9 cellular contexts compared by ENCODE assay signal in the genomic region with DNA sequence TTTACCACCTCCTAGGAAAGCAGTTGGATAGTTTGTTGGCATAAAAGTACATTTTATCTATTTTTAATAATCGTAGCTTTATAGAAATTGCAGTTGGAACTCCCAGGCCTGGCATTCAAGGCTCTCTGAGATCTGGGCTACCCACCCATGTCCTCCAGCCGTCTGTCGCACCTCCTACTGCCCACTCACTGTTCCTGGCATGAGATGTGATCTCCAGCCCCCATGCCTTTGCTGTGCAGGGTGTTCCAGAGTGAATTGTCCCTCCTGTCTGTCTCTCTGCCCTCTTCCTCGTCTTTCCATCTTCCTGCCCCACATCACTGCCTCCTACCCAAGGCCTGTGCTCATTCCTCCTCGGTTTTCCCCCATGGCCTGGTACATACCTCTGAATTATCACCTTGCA. TPM values are rescaled to one million over a fixed set of nuclear protein-coding genes. Genes with fewer than 3 reads are reported as not detected.
DNase-seq lines count a peak whose midpoint lies in the region; ATAC-seq, FAIRE-seq and TF ChIP-seq lines count a peak whose summit lies in the region.
"Had no signal": no experiment of that assay in that cellular context is flagged by ENCODE, and none has a peak within 500 bp of the region (broad histone marks: within the 10 kb centered on the region; RNA-seq: fewer than 3 reads in every experiment).

No MANE protein-coding gene starts in this region.

- H3K4me1 ChIP-seq in endothelial cell of umbilical vein (ENCODE audit: control insufficient read depth, extremely low read depth, insufficient read depth, low read length): peaks cover 47% of the 10 kb centered on the region
- H3K4me1 ChIP-seq in gastrocnemius medialis: peaks cover 51 to 71% of the 10 kb centered on the region in 2 donors

- in situ Hi-C loops in gastrocnemius medialis (cut with MboI; ENCODE audit: low sequenced_read_pairs in 4 of 4): no loop called here

- H3K9me3 ChIP-seq in endothelial cell of umbilical vein (replicated peaks; ENCODE audit: control insufficient read depth, insufficient read depth, low read length) (no peaks in the 10 kb centered on the region), gastrocnemius medialis (no peaks in the 10 kb centered on the region)

- peak overlapping the region; percentile 84 for H3K27ac ChIP-seq in endothelial cell of umbilical vein (ENCODE audit: insufficient read depth, low read depth, low read length)
- peak overlapping the region; percentile 88 to 90 (median 89) for H3K27ac ChIP-seq in gastrocnemius medialis

- TF ChIP-seq CTCF in Calu3 (IDR thresholded peaks at IDR 0.05; ENCODE audit: unreplicated experiment) (no peak), endothelial cell of umbilical vein (IDR thresholded peaks at IDR 0.05; ENCODE audit: extremely low read depth in 1 of 2, insufficient read depth in 1 of 2, low read depth in 1 of 2, low read length in 2 of 2) (no peak), gastrocnemius medialis (IDR thresholded peaks at IDR 0.05 in 4 of 5, conservative IDR thresholded peaks at IDR 0.05 in 1 of 5) (no peak)

- H3K79me2 ChIP-seq in endothelial cell of umbilical vein (ENCODE audit: control insufficient read depth, insufficient read depth, low read length): peaks cover 64% of the 10 kb centered on the region

- no peak for ATAC-seq in gastrocnemius medialis

- H3K9me3 Mint-ChIP-seq in Calu3 (ENCODE audit: low read depth, unreplicated experiment): no peaks in the 10 kb centered on the region

- no peaks in the 10 kb centered on the region for H3K9me1 ChIP-seq in endothelial cell of umbilical vein (replicated peaks; ENCODE audit: control insufficient read depth, extremely low read depth, insufficient read depth, low read length)

- peaks cover 35% of the 10 kb centered on the region for H3K36me3 Mint-ChIP-seq in Calu3 (ENCODE audit: insufficient read depth, unreplicated experiment)

- H3K27ac Mint-ChIP-seq in Calu3 (ENCODE audit: unreplicated experiment): peak overlapping the region; percentile 31

- dilution Hi-C loops in endothelial cell of umbilical vein (cut with MboI; ENCODE audit: extremely low pct_ligation_motif_present, low sequenced_read_pairs): no loop called here

- no peaks in the 10 kb centered on the region for H3K27me3 ChIP-seq in endothelial cell of umbilical vein (ENCODE audit: control insufficient read depth in 2 of 2, insufficient read depth in 2 of 2, low read length in 2 of 2)
- no peaks in the 10 kb centered on the region for H3K27me3 ChIP-seq in gastrocnemius medialis

- H3K9ac ChIP-seq in endothelial cell of umbilical vein (replicated peaks; ENCODE audit: extremely low read depth, insufficient read depth, low read length): peak overlapping the region; percentile 69

- TF ChIP-seq POLR2A in endothelial cell of umbilical vein (IDR thresholded peaks at IDR 0.05; ENCODE audit: low read depth, low read length) (no peak), gastrocnemius medialis (IDR thresholded peaks at IDR 0.05) (no peak)

- peak overlapping the region; percentile 50 for H3K4me2 ChIP-seq in endothelial cell of umbilical vein (ENCODE audit: insufficient read depth, low read length)

- CTCF ChIA-PET in Calu3 (lab: Charles Lee) (no interaction called here), endothelial cell of umbilical vein (lab: Charles Lee) (interaction anchor here (0.7 to 11.7 kb wide), 10 partner anchors 7 to 99 kb away, joined by 3 to 99 read pairs (median 7); no protein-coding TSS in a partner anchor)

- BruUV-seq in Calu3 (replicated peaks; lab: Mats Ljungman, UMichigan): no TSS peak
- no TSS peak for BruUV-seq in endothelial cell of umbilical vein (replicated peaks; lab: Mats Ljungman, UMichigan)

- no peak for FAIRE-seq in endothelial cell of umbilical vein (lab: Jason Lieb, UNC)

- H3K4me3 ChIP-seq in endothelial cell of umbilical vein (replicated peaks in 1 of 3; ENCODE audit: insufficient read depth in 1 of 3, low read depth in 1 of 3, low read length in 3 of 3) (peak overlapping the region in 1 of 3 experiments; percentile 3), gastrocnemius medialis (no peak overlapping the region)

- DNase-seq in Calu3 (no peak), RPMI7951 (ENCODE audit: low read depth) (peak; percentile 42), endothelial cell of umbilical vein (ENCODE audit: low read depth, low spot score) (no peak), gastrocnemius medialis (no peak), LoVo (ENCODE audit: low spot score) (no peak), NCI-H187 (lab: John Stamatoyannopoulos, UW) (no peak), NCI-H345 (lab: John Stamatoyannopoulos, UW) (no peak), DMS79 treated with DMSO at 0.1 percent for 48 hours (lab: John Stamatoyannopoulos, UW) (no peak)
- DNase-seq: GDM1 had no signal

- intact Hi-C loops in Calu3 (cut with micrococcal nuclease; ENCODE audit: unreplicated experiment): no loop called here
- intact Hi-C loops in endothelial cell of umbilical vein (cut with micrococcal nuclease): loop anchor here (1.0 kb wide), 3 partner anchors 20 to 51 kb away; a partner anchor contains a TSS
- intact Hi-C loops in gastrocnemius medialis (cut with DNase I; ENCODE audit: low total_unique reads): no loop called here

- peaks cover 35% of the 10 kb centered on the region for H3K4me1 Mint-ChIP-seq in Calu3 (ENCODE audit: low read depth, unreplicated experiment)

- H3K36me3 ChIP-seq in endothelial cell of umbilical vein (ENCODE audit: control insufficient read depth in 2 of 2, extremely low read depth in 1 of 2, insufficient read depth in 2 of 2, low read length in 2 of 2) (peaks cover 7 to 12% of the 10 kb centered on the region in 2 experiments), gastrocnemius medialis (peaks cover 0 to 12% of the 10 kb centered on the region in 2 donors)

- H2AFZ ChIP-seq in endothelial cell of umbilical vein (ENCODE audit: low read depth, low read length): no peak overlapping the region

- H3K27me3 Mint-ChIP-seq in Calu3 (ENCODE audit: unreplicated experiment): no peaks in the 10 kb centered on the region

- POLR2A ChIA-PET in endothelial cell of umbilical vein (lab: Charles Lee): interaction anchor here (0.6 to 1.6 kb wide), 4 partner anchors 17 to 51 kb away, joined by 3 to 16 read pairs (median 5); a partner anchor contains a TSS

- H3K4me3 Mint-ChIP-seq in Calu3 (ENCODE audit: low read depth, unreplicated experiment): no peak overlapping the region

- H4K20me1 ChIP-seq in endothelial cell of umbilical vein (replicated peaks; ENCODE audit: control insufficient read depth, extremely low read depth, insufficient read depth, low read length): no peaks in the 10 kb centered on the region

TF ChIP-seq in endothelial cell of umbilical vein, 7 proteins besides CTCF, POLR2A, EP300 and RAD21:
- TF ChIP-seq, protein P1, sequence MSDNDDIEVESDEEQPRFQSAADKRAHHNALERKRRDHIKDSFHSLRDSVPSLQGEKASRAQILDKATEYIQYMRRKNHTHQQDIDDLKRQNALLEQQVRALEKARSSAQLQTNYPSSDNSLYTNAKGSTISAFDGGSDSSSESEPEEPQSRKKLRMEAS (IDR thresholded peaks at IDR 0.05; ENCODE audit: insufficient read depth, insufficient read length): no peak
- no peak for TF ChIP-seq MYC (IDR thresholded peaks at IDR 0.05; ENCODE audit: low read depth, low read length)
- TF ChIP-seq GATA2 (IDR thresholded peaks at IDR 0.05; ENCODE audit: insufficient read depth, insufficient read length, low read depth, low read length): no peak
- no peak for TF ChIP-seq EZH2 (IDR thresholded peaks at IDR 0.05; ENCODE audit: borderline replicate concordance, low read depth, low read length, severe bottlenecking)
- TF ChIP-seq JUN (IDR thresholded peaks at IDR 0.05; ENCODE audit: borderline replicate concordance, insufficient read depth, insufficient read length, low read depth): no peak
- no peak for TF ChIP-seq POLR2AphosphoS5 (IDR thresholded peaks at IDR 0.05; ENCODE audit: insufficient read depth, low read depth, low read length)

RNA-seq across cellular contexts. Expression of a gene that starts 50.7 kb away (rescaled TPM):
- total RNA-seq in Calu3 (2022): 58.5 and 67.5 TPM in 2 replicates
- 42.1 and 42.2 TPM in 2 replicates for total RNA-seq in RPMI7951 (2014; rRNA removed; shearing (Covaris generic))
- total RNA-seq in endothelial cell of umbilical vein: 57.7 and 64.3 TPM in 2 replicates
- polyA plus RNA-seq in endothelial cell of umbilical vein: 38.9 and 41.1 TPM in 2 replicates
- 46.3 and 46.5 TPM in 2 replicates for polyA plus RNA-seq in endothelial cell of umbilical vein (2011; cell fraction: cytosol; rRNA removed)
- 67.9 and 82.7 TPM in 2 replicates for polyA plus RNA-seq in endothelial cell of umbilical vein (2011; cell fraction: nucleus; rRNA removed)
- polyA plus RNA-seq in endothelial cell of umbilical vein (2012): 54.6 and 69.0 TPM in 2 replicates
- 38.9 and 47.4 TPM in 2 replicates for polyA minus RNA-seq in endothelial cell of umbilical vein
- 14.3 TPM for polyA minus RNA-seq in endothelial cell of umbilical vein (2011; cell fraction: cytosol; rRNA and poly(A)+ RNA removed)
- polyA minus RNA-seq in endothelial cell of umbilical vein (2011; cell fraction: nucleus; rRNA and poly(A)+ RNA removed): 40.9 and 46.0 TPM in 2 replicates
- 10 to 100 TPM; 21.8 to 46.8 (median 44.4) TPM for total RNA-seq in gastrocnemius medialis
